ENCODE assay signal across 23 cellular contexts in the genomic region with DNA sequence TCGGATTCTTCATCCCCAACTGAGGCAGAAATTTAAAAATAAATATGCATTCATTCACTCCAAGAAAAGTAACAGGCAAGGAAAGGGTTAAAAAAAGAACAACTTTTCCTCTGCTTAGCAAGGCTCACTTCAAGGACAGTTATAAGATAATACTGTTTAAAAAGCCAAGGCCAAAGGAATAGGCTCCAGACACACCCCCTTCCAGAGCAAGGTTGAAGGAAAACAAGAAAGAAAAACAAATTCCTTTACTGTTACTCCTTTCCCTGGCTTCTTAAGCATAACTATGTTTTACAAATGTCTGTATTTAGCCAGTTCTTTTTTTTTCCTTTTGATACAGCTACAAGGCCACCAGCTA. TPM values are rescaled to one million over a fixed set of nuclear protein-coding genes. Genes with fewer than 3 reads are reported as not detected.
A peak's percentile ranks its signal among the peaks of the same experiment; 100 is the strongest.
DNase-seq lines count a peak whose midpoint lies in the region; ATAC-seq and TF ChIP-seq lines count a peak whose summit lies in the region.
"Had no signal": no experiment of that assay in that cellular context is flagged by ENCODE, and none has a peak within 500 bp of the region (broad histone marks: within the 10 kb centered on the region; RNA-seq: fewer than 3 reads in every experiment).

No MANE protein-coding gene starts in this region.

- no peaks in the 10 kb centered on the region for H3K36me3 Mint-ChIP-seq in effector memory CD8-positive, alpha-beta T cell (ENCODE audit: insufficient read depth)
- H3K36me3 Mint-ChIP-seq: CD4-positive, alpha-beta memory T cell had no signal

- H3K4me3 ChIP-seq in choroid plexus epithelial cell (ENCODE audit: low read depth, low read length) = no peak overlapping the region
- peak overlapping the region in 2 of 8 donors; percentile 18 to 48 for H3K4me3 ChIP-seq in spleen
- H3K4me3 ChIP-seq in mammary epithelial cell (replicated peaks in 1 of 3; ENCODE audit: insufficient read depth in 1 of 3, low read depth in 2 of 3, low read length in 3 of 3) = no peak overlapping the region
- H3K4me3 ChIP-seq: MG63 had no signal

- ATAC-seq in left colon = peak; percentile 20
- ATAC-seq in effector memory CD8-positive, alpha-beta T cell (replicated peaks) = no peak
- ATAC-seq: HCT116 had no signal

- intact Hi-C loops in left colon (cut with DNase I, micrococcal nuclease) = no loop called here
- intact Hi-C loops in spleen (cut with DNase I; ENCODE audit: low total_unique reads) = no loop called here
- intact Hi-C loops in mammary epithelial cell (cut with micrococcal nuclease) = no loop called here

- in situ Hi-C loops in mammary epithelial cell (cut with MboI; ENCODE audit: low sequenced_read_pairs in 2 of 2) = no loop called here

- H3K4me3 Mint-ChIP-seq in effector memory CD8-positive, alpha-beta T cell = no peak overlapping the region
- H3K4me3 Mint-ChIP-seq: CD4-positive, alpha-beta memory T cell had no signal

- TF ChIP-seq CTCF in choroid plexus epithelial cell (conservative IDR thresholded peaks at IDR 0.05; ENCODE audit: low read depth, low read length) (no peak), spleen (IDR thresholded peaks at IDR 0.05 in 8 of 11, conservative IDR thresholded peaks at IDR 0.05 in 3 of 11) (no peak), mammary epithelial cell (conservative IDR thresholded peaks at IDR 0.05 in 1 of 2, IDR thresholded peaks at IDR 0.05 in 1 of 2; ENCODE audit: extremely low read depth in 1 of 2, insufficient read depth in 1 of 2, low read depth in 1 of 2, low read length in 2 of 2) (no peak)

- no TSS peak for BruUV-seq in mammary epithelial cell (replicated peaks; lab: Mats Ljungman, UMichigan)

- no peak overlapping the region for H3K27ac Mint-ChIP-seq in effector memory CD8-positive, alpha-beta T cell

- WGBS in spleen, 5 donors = 37 to 79% (median 63%) methylated on average over 1 of the region's 1 CpG
- WGBS in mammary epithelial cell (ENCODE audit: low coverage, missing lambda C conversion rate) = 44% methylated on average over 1 of the region's 1 CpG

- dilution Hi-C loops in mammary epithelial cell (cut with HindIII; ENCODE audit: low sequenced_read_pairs) = no loop called here

- TF ChIP-seq POLR2A in spleen (IDR thresholded peaks at IDR 0.05) = no peak

- H4K20me1 ChIP-seq in mammary epithelial cell (ENCODE audit: insufficient read depth, low read length) = no peaks in the 10 kb centered on the region

- H3K27ac ChIP-seq in spleen (peak overlapping the region; percentile 22 to 87 (median 70)), mammary epithelial cell (ENCODE audit: insufficient read depth, low read depth, low read length) (no peak overlapping the region)

- peaks cover 45 to 60% of the 10 kb centered on the region in 2 donors for H3K27me3 Mint-ChIP-seq in effector memory CD8-positive, alpha-beta T cell

- H3K9me3 Mint-ChIP-seq in effector memory CD8-positive, alpha-beta T cell = no peaks in the 10 kb centered on the region

- no peak overlapping the region for H3K4me2 ChIP-seq in mammary epithelial cell (ENCODE audit: insufficient read depth, low read depth, low read length)
- H3K4me2 ChIP-seq: SK-N-SH had no signal

- H3K4me1 Mint-ChIP-seq in effector memory CD8-positive, alpha-beta T cell (ENCODE audit: low read depth in 2 of 2) = peaks cover 0 to 5% of the 10 kb centered on the region in 2 donors
- H3K4me1 Mint-ChIP-seq: CD4-positive, alpha-beta memory T cell had no signal

- no peaks in the 10 kb centered on the region for H3K79me2 ChIP-seq in mammary epithelial cell (ENCODE audit: insufficient read depth, low read length)

- CTCF ChIA-PET in mammary epithelial cell (lab: Charles Lee; ENCODE audit: low non-redundant PET) = no interaction called here

- H3K4me1 ChIP-seq in spleen (peaks cover 32 to 80% (median 55%) of the 10 kb centered on the region in 6 donors), mammary epithelial cell (ENCODE audit: insufficient read depth, low read length) (no peaks in the 10 kb centered on the region)

- no peak overlapping the region for H2AFZ ChIP-seq in mammary epithelial cell (ENCODE audit: low read depth, low read length)

- H3K9me3 ChIP-seq in spleen (no peaks in the 10 kb centered on the region), mammary epithelial cell (replicated peaks; ENCODE audit: insufficient read depth, low read length) (no peaks in the 10 kb centered on the region)
- H3K9me3 ChIP-seq: MG63, SK-N-SH had no signal

- H3K27me3 ChIP-seq in spleen (replicated peaks in 1 of 7) = peaks cover 0 to 20% (median 0%) of the 10 kb centered on the region in 7 donors
- no peaks in the 10 kb centered on the region for H3K27me3 ChIP-seq in mammary epithelial cell (ENCODE audit: insufficient read depth, low read length)
- H3K27me3 ChIP-seq: MG63 had no signal

- DNase-seq in EH (ENCODE audit: low read depth) (peak; percentile 13), choroid plexus epithelial cell (ENCODE audit: low read depth) (peak; percentile 21), left colon (no peak), spleen (no peak), NCI-H1092 (lab: John Stamatoyannopoulos, UW) (no peak), mammary epithelial cell (no peak)
- DNase-seq in effector memory CD8-positive, alpha-beta T cell = no peak
- DNase-seq: C1 segment of cervical spinal cord; CD4-positive, alpha-beta memory T cell; COR-L47; DMS53; KG1; MG63; NCI-H2029; NCI-H446; NCI-H524 treated with DMSO at 0.1 percent for 48 hours; NCI-H774; SK-N-SH had no signal

- H3K36me3 ChIP-seq in spleen (peaks cover 0 to 45% (median 4%) of the 10 kb centered on the region in 6 donors), mammary epithelial cell (ENCODE audit: insufficient read depth, low read length) (no peaks in the 10 kb centered on the region)
- H3K36me3 ChIP-seq: MG63 had no signal

- no peak overlapping the region for H3K9ac ChIP-seq in mammary epithelial cell (ENCODE audit: insufficient read depth, low read length)
- H3K9ac ChIP-seq: SK-N-SH had no signal

RNA-seq across cellular contexts. Expression of a gene that starts 8.5 kb away (rescaled TPM):
- total RNA-seq in left colon (under 1 TPM; 0.40 to 0.75 TPM), spleen (10 to 100 TPM; 18.7 to 97.5 (median 42.8) TPM), mammary epithelial cell (not detected)
- polyA plus RNA-seq in spleen (10 to 100 TPM in 1 of 3 donors, 1 to 10 TPM in 2; 2.2 to 52.3 (median 7.9) TPM), mammary epithelial cell (not detected)
- not detected for polyA minus RNA-seq in mammary epithelial cell
- total RNA-seq: CD4-positive, alpha-beta memory T cell; Daoy; H4; HT1080 had no signal
- polyA plus RNA-seq: AG04450; CD4-positive, alpha-beta memory T cell; SK-N-SH had no signal

RNA-seq across cellular contexts. Expression of a gene that starts 23.1 kb away (rescaled TPM):
- total RNA-seq in left colon (10 to 100 TPM; 31.5 to 37.1 TPM), spleen (10 to 100 TPM; 41.1 to 60.9 (median 51.4) TPM), mammary epithelial cell (10 to 100 TPM; 24.8 to 51.2 TPM)
- polyA plus RNA-seq in spleen (10 to 100 TPM; 17.3 to 35.1 (median 18.4) TPM), mammary epithelial cell (19.2 TPM)
- 30.5 TPM for polyA minus RNA-seq in mammary epithelial cell

RNA-seq across cellular contexts. Expression of a gene that starts 23.4 kb away (rescaled TPM):
- 10 to 100 TPM; 13.2 to 16.7 TPM for total RNA-seq in left colon
- total RNA-seq in spleen = 10 to 100 TPM; 10.2 to 45.8 (median 22.8) TPM
- 10 to 100 TPM; 14.6 to 36.6 (median 16.8) TPM for polyA plus RNA-seq in spleen
- total RNA-seq in mammary epithelial cell = 10 to 100 TPM in 1 of 2 donors, 1 to 10 TPM in 1; 7.3 to 20.3 TPM
- polyA plus RNA-seq in mammary epithelial cell = 9.0 TPM
- 5.5 TPM for polyA minus RNA-seq in mammary epithelial cell

RNA-seq across cellular contexts. Expression of a gene that starts 55.8 kb away (rescaled TPM):
- 1 to 10 TPM in 1 of 2 donors, under 1 TPM in 1; 0.67 to 1.3 TPM for total RNA-seq in left colon
- 10 to 100 TPM in 1 of 7 donors, 1 to 10 TPM in 6; 1.1 to 20.2 (median 2.8) TPM for total RNA-seq in spleen
- polyA plus RNA-seq in spleen = 1 to 10 TPM; 3.9 to 9.3 (median 6.4) TPM
- total RNA-seq in mammary epithelial cell = not detected
- polyA plus RNA-seq in mammary epithelial cell = 0.12 TPM
- polyA minus RNA-seq in mammary epithelial cell = not detected

Comparison
In these comparisons a context has a peak if more than half of its experiments do, and no peak if none do; other contexts are left out.
1. DNase-seq: peak in EH (single experiment) and choroid plexus epithelial cell (single experiment); none in left colon (0 of 2), spleen (single experiment), effector memory CD8-positive, alpha-beta T cell (0 of 3), NCI-H1092 (single experiment) and mammary epithelial cell (single experiment).
2. RNA of a gene that starts 8.5 kb away (total RNA-seq): 18.7 to 97.5 TPM in spleen; 0.40 to 0.75 TPM in left colon and not detected in mammary epithelial cell; every median in the first group is over 10 times any median in the second.